ENCODE assay signal across 9 cellular contexts in the genomic region with DNA sequence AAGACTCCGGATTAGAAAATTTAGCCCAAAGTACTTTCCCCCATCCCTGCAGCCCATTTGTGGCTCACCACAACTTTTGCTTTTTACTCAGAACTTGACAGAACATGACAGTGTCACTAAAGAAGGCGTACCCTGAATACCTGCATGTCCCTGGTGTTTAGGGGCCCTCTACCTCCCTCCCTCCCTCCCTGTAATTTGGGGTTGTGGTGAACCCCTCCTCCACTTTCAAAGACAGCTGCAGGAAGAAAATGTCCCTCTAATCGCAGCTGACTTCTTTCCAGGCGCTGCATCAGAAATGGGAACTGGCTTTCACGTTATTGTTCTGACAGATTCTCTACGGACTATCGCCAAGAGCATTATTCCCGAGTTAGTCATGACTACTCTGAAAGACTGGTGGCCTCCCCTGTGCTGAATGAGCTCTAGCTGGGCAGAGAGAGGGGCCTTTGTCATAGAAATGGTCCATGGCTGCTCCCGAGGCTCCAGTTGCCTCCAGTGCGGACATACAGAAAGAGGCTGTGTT.
DNase-seq lines count a peak whose midpoint lies in the region; ATAC-seq, FAIRE-seq and TF ChIP-seq lines count a peak whose summit lies in the region.
"Had no signal": no experiment of that assay in that cellular context is flagged by ENCODE, and none has a peak within 500 bp of the region (broad histone marks: within the 10 kb centered on the region; RNA-seq: fewer than 3 reads in every experiment).

No MANE protein-coding gene starts in this region.

- WGBS in GM12878 (ENCODE audit: insufficient coverage, insufficient replicate concordance, low lambda C conversion rate, missing lambda C conversion rate) = 19% methylated on average over 10 of the region's 10 CpGs

- TF ChIP-seq EP300 in GM12878 (IDR thresholded peaks at IDR 0.05; ENCODE audit: borderline replicate concordance in 1 of 2, control insufficient read depth in 1 of 2, low read depth in 2 of 2, low read length in 2 of 2) = no peak

- H3K27me3 ChIP-seq in GM12878 (replicated peaks in 1 of 2; ENCODE audit: control insufficient read depth in 2 of 2, insufficient read depth in 2 of 2, low read length in 1 of 2) (no peaks in the 10 kb centered on the region), H7 (ENCODE audit: control insufficient read depth, insufficient read depth, low read length) (no peaks in the 10 kb centered on the region)

- RAD21 ChIA-PET in GM12878 (lab: Charles Lee; ENCODE audit: unreplicated experiment) = interaction anchor here (3.0 kb wide), 1 partner anchor 22 kb away, joined by 8 read pairs; no protein-coding TSS in a partner anchor

- H3K4me2 ChIP-seq in GM12878 (ENCODE audit: control insufficient read depth, insufficient read depth) = peak overlapping the region; percentile 84

- no peak overlapping the region for H3K27ac ChIP-seq in GM12878 (ENCODE audit: control insufficient read depth, insufficient read depth)

- H3K79me2 ChIP-seq in GM12878 (ENCODE audit: control insufficient read depth, insufficient read depth, low read length) = no peaks in the 10 kb centered on the region

- TF ChIP-seq POLR2A in GM12878 (IDR thresholded peaks at IDR 0.05; ENCODE audit: low read depth, low read length) = no peak

- no peaks in the 10 kb centered on the region for H4K20me1 ChIP-seq in GM12878 (ENCODE audit: control insufficient read depth, insufficient read depth)

- CTCF ChIA-PET in GM12878 (lab: Yijun Ruan, JAX) = no interaction called here

- H3K9me3 ChIP-seq in GM12878 (replicated peaks; ENCODE audit: control insufficient read depth, insufficient read depth, low read length) = no peaks in the 10 kb centered on the region

- no TSS peak for BruUV-seq in GM12878 (replicated peaks; lab: Mats Ljungman, UMichigan)

- H3K36me3 ChIP-seq in GM12878 (ENCODE audit: control insufficient read depth in 2 of 2, insufficient read depth in 2 of 2, low read length in 1 of 2) = no peaks in the 10 kb centered on the region; a peak in 1 of 4 replicates
- no peaks in the 10 kb centered on the region for H3K36me3 ChIP-seq in H7 (replicated peaks; ENCODE audit: control insufficient read depth, insufficient read depth, low read length)

- DNase-seq in GM12878 (ENCODE audit: low read depth, low spot score) (no peak), pons (ENCODE audit: low spot score) (peak; percentile 91), H7 (no peak), CD14-positive monocyte (ENCODE audit: low spot score) (no peak), NCI-H146 treated with DMSO at 0.1 percent for 48 hours (lab: John Stamatoyannopoulos, UW; ENCODE audit: unreplicated experiment) (no peak)
- DNase-seq: NCI-H1417 had no signal

- H3K4me1 ChIP-seq in GM12878 (ENCODE audit: control insufficient read depth, insufficient read depth, low read length) = peaks cover 23% of the 10 kb centered on the region

- no peak for FAIRE-seq in GM12878 (lab: Jason Lieb, UNC)

- no peak overlapping the region for H3K9ac ChIP-seq in GM12878 (ENCODE audit: control insufficient read depth, insufficient read depth, low read length)

- TF ChIP-seq RAD21 in GM12878 (IDR thresholded peaks at IDR 0.05; ENCODE audit: insufficient read depth, low read depth, low read length) = peak; percentile 2; the same call in 1 of the 2 replicates

- no peak overlapping the region for H2AFZ ChIP-seq in GM12878 (ENCODE audit: control insufficient read depth, low read depth, low read length)

- H3K4me3 Mint-ChIP-seq in CD14-positive monocyte = peak overlapping the region in 1 of 2 donors; percentile 77

- H3K4me1 Mint-ChIP-seq in CD14-positive monocyte = peaks cover 6% of the 10 kb centered on the region

- intact Hi-C loops in GM12878 (cut with micrococcal nuclease; ENCODE audit: unreplicated experiment) (no loop called here), CD14-positive monocyte (cut with micrococcal nuclease) (no loop called here)

- H3K4me3 ChIP-seq in GM12878 (no peak overlapping the region), H7 (ENCODE audit: insufficient read depth, low read depth, low read length) (no peak overlapping the region)

- TF ChIP-seq CTCF in GM12878 (IDR thresholded peaks at IDR 0.05 in 2 of 3, conservative IDR thresholded peaks at IDR 0.05 in 1 of 3; ENCODE audit: control insufficient read depth in 2 of 3, extremely low read depth in 1 of 3, insufficient read depth in 1 of 3, low read depth in 3 of 3, low read length in 3 of 3) = no peak
- no peak for TF ChIP-seq CTCF in CD14-positive monocyte (IDR thresholded peaks at IDR 0.05)

- no peaks in the 10 kb centered on the region for H3K36me3 Mint-ChIP-seq in CD14-positive monocyte

- in situ Hi-C loops in GM12878 (cut with MboI) = no loop called here

- SMC1A ChIA-PET in GM12878 (lab: Charles Lee; ENCODE audit: uncharacterized antibody, unreplicated experiment) = interaction anchor here (1.0 to 1.5 kb wide), 2 partner anchors 8 to 22 kb away, joined by 3 to 4 read pairs; no protein-coding TSS in a partner anchor

- H3K27ac Mint-ChIP-seq in CD14-positive monocyte = no peak overlapping the region

- ATAC-seq in GM18867 (IDR thresholded peaks at IDR 0.05; ENCODE audit: unreplicated experiment) (peak; percentile 63), HG02938 (IDR thresholded peaks at IDR 0.05; ENCODE audit: unreplicated experiment) (peak; percentile 62), GM12878 (peak; percentile 90), HG03025 (IDR thresholded peaks at IDR 0.05; ENCODE audit: low FRiP score, unreplicated experiment) (no peak)

- H3K27me3 Mint-ChIP-seq in CD14-positive monocyte (ENCODE audit: low read depth in 3 of 3) = no peaks in the 10 kb centered on the region

- H3K9me3 Mint-ChIP-seq in CD14-positive monocyte = no peaks in the 10 kb centered on the region

- POLR2A ChIA-PET in GM12878 (lab: Charles Lee) = interaction anchor here (0.6 kb wide), 1 partner anchor 1229 kb away, joined by 4 read pairs; no protein-coding TSS in a partner anchor

TF ChIP-seq in GM12878, 131 proteins besides CTCF, POLR2A, EP300 and RAD21 (continues in another document):
- TF ChIP-seq PAX5 (IDR thresholded peaks at IDR 0.05; ENCODE audit: borderline replicate concordance, low read depth, low read length) (peak; percentile 63; the same call in 1 of the 2 replicates), CREB1 (IDR thresholded peaks at IDR 0.05; ENCODE audit: low read depth) (peak; percentile 45; the same call in 1 of the 2 replicates), SREBF2 (IDR thresholded peaks at IDR 0.05; ENCODE audit: low read length) (no peak), ZNF207 (IDR thresholded peaks at IDR 0.05; ENCODE audit: borderline replicate concordance) (no peak), KDM1A (IDR thresholded peaks at IDR 0.05; ENCODE audit: borderline replicate concordance) (no peak), TCF7 (IDR thresholded peaks at IDR 0.05; ENCODE audit: borderline replicate concordance) (no peak; the same call in 1 of the 2 replicates), NFIC (IDR thresholded peaks at IDR 0.05; ENCODE audit: low read depth, low read length) (peak; percentile 89), FOXM1 (IDR thresholded peaks at IDR 0.05; ENCODE audit: low read depth, low read length) (peak; percentile 84; the same call in 1 of the 2 replicates), HSF1 (IDR thresholded peaks at IDR 0.05; ENCODE audit: low read depth, low read length) (no peak)
- TF ChIP-seq, protein P1, sequence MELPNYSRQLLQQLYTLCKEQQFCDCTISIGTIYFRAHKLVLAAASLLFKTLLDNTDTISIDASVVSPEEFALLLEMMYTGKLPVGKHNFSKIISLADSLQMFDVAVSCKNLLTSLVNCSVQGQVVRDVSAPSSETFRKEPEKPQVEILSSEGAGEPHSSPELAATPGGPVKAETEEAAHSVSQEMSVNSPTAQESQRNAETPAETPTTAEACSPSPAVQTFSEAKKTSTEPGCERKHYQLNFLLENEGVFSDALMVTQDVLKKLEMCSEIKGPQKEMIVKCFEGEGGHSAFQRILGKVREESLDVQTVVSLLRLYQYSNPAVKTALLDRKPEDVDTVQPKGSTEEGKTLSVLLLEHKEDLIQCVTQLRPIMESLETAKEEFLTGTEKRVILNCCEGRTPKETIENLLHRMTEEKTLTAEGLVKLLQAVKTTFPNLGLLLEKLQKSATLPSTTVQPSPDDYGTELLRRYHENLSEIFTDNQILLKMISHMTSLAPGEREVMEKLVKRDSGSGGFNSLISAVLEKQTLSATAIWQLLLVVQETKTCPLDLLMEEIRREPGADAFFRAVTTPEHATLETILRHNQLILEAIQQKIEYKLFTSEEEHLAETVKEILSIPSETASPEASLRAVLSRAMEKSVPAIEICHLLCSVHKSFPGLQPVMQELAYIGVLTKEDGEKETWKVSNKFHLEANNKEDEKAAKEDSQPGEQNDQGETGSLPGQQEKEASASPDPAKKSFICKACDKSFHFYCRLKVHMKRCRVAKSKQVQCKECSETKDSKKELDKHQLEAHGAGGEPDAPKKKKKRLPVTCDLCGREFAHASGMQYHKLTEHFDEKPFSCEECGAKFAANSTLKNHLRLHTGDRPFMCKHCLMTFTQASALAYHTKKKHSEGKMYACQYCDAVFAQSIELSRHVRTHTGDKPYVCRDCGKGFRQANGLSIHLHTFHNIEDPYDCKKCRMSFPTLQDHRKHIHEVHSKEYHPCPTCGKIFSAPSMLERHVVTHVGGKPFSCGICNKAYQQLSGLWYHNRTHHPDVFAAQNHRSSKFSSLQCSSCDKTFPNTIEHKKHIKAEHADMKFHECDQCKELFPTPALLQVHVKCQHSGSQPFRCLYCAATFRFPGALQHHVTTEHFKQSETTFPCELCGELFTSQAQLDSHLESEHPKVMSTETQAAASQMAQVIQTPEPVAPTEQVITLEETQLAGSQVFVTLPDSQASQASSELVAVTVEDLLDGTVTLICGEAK (IDR thresholded peaks at IDR 0.05; ENCODE audit: borderline replicate concordance) = no peak
